Comparison of ENCODE assay signal across 8 cellular contexts in the genomic region with DNA sequence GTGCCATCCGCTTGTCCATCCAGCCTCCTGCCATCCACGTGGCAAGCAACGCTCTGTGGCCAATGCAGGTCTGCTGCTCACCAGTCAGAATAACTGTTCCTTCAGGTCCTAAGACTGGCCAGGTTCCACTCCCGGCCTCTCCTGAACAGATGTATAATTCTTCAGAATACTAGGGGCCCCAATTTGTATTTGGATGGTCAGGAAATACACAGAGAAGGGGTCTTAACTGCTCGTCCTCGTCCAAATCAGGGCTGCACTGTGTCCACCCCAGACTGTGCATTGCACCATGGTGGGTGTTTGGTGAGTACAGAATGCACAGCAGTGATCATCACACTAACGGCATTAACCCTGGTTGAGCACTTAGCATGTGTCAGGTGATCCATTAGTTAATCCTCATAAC.
"Had no signal": no experiment of that assay in that cellular context is flagged by ENCODE, and none has a peak within 500 bp of the region (broad histone marks: within the 10 kb centered on the region; RNA-seq: fewer than 3 reads in every experiment).

No MANE protein-coding gene starts in this region.

- H3K9me3 Mint-ChIP-seq: HFFc6 had no signal

- H3K36me3 ChIP-seq: HAP-1 had no signal

- H3K4me3 Mint-ChIP-seq: HFFc6 had no signal

- H3K4me3 ChIP-seq: GM23248, HAP-1 had no signal

- ATAC-seq: HCT116 had no signal

- H3K27ac Mint-ChIP-seq: HFFc6 had no signal

- FAIRE-seq: HTR-8/SVneo had no signal

- DNase-seq: GM23248, GOT3, H7, HFFc6, IMR-90 had no signal
